13 cellular contexts compared by ENCODE assay signal in the genomic region with DNA sequence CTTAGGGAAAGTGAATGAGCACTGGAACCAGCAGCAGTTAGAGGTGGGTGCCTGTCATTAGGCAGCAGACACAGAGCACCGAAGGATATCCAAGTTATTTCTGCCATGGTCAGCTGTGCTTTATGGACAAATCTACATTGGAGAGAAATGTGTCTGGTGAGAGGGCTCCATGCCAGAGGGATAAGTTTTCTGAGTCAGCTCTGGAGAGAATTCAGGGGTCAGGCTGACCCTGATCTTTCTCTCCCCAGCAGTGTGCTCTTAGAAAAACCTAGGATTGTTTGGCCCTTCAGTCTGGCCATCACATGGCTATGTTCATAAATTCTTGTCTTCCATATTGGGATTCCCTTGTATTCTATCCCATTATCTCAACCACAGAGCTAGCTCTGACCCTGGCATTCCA. TPM values are rescaled to one million over a fixed set of nuclear protein-coding genes. Genes with fewer than 3 reads are reported as not detected.
A peak's percentile ranks its signal among the peaks of the same experiment; 100 is the strongest.
DNase-seq lines count a peak whose midpoint lies in the region; ATAC-seq and TF ChIP-seq lines count a peak whose summit lies in the region.
"Had no signal": no experiment of that assay in that cellular context is flagged by ENCODE, and none has a peak within 500 bp of the region (broad histone marks: within the 10 kb centered on the region; RNA-seq: fewer than 3 reads in every experiment).

No MANE protein-coding gene starts in this region.

- H3K36me3 Mint-ChIP-seq in HFFc6 (ENCODE audit: low read depth) = no peaks in the 10 kb centered on the region
- H3K36me3 Mint-ChIP-seq: CD4-positive, CD25-positive, alpha-beta regulatory T cell had no signal

- H3K4me1 Mint-ChIP-seq in HFFc6 (ENCODE audit: low read depth) = peaks cover 46% of the 10 kb centered on the region
- H3K4me1 Mint-ChIP-seq: CD4-positive, CD25-positive, alpha-beta regulatory T cell had no signal

- no peak overlapping the region; the same call in none of the 2 replicates for H3K4me3 Mint-ChIP-seq in HFFc6
- H3K4me3 Mint-ChIP-seq: CD4-positive, CD25-positive, alpha-beta regulatory T cell had no signal

- H3K9me3 ChIP-seq in esophagus squamous epithelium (no peaks in the 10 kb centered on the region), lung (ENCODE audit: control insufficient read depth in 2 of 2, insufficient read depth in 1 of 2, low read length in 1 of 2) (no peaks in the 10 kb centered on the region), spleen (no peaks in the 10 kb centered on the region)

- H3K27ac Mint-ChIP-seq in HFFc6 = peak overlapping the region; percentile 74
- H3K27ac Mint-ChIP-seq: CD4-positive, CD25-positive, alpha-beta regulatory T cell had no signal

- no peaks in the 10 kb centered on the region for H3K27me3 ChIP-seq in esophagus squamous epithelium
- no peaks in the 10 kb centered on the region for H3K27me3 ChIP-seq in lung (ENCODE audit: control insufficient read depth, insufficient read depth)
- no peaks in the 10 kb centered on the region for H3K27me3 ChIP-seq in spleen (replicated peaks in 1 of 7)

- H3K4me1 ChIP-seq in esophagus squamous epithelium (peaks cover 0 to 57% (median 11%) of the 10 kb centered on the region in 3 donors), lung (ENCODE audit: control insufficient read depth in 2 of 2, insufficient read depth in 2 of 2, low read length in 2 of 2) (peaks cover 2 to 5% of the 10 kb centered on the region in 2 donors), spleen (peaks cover 0 to 26% (median 2%) of the 10 kb centered on the region in 6 donors)

- H3K4me3 ChIP-seq in esophagus squamous epithelium = no peak overlapping the region
- H3K4me3 ChIP-seq in lung = no peak overlapping the region
- no peak overlapping the region for H3K4me3 ChIP-seq in spleen
- H3K4me3 ChIP-seq: skin epidermis had no signal

- ATAC-seq in lung (ENCODE audit: insufficient read depth, low FRiP score) (peak; percentile 53), esophagus mucosa (no peak), HG02642 (IDR thresholded peaks at IDR 0.05; ENCODE audit: poor library complexity, unreplicated experiment) (no peak)

- no peak for TF ChIP-seq POLR2A in esophagus squamous epithelium (IDR thresholded peaks at IDR 0.05)
- TF ChIP-seq POLR2A in spleen (IDR thresholded peaks at IDR 0.05) = no peak

- intact Hi-C loops in esophagus squamous epithelium (cut with DNase I) (no loop called here), spleen (cut with DNase I; ENCODE audit: low total_unique reads) (no loop called here)

- H3K36me3 ChIP-seq in esophagus squamous epithelium (no peaks in the 10 kb centered on the region), lung (ENCODE audit: control insufficient read depth in 2 of 2, insufficient read depth in 2 of 2, low read length in 2 of 2) (no peaks in the 10 kb centered on the region), spleen (no peaks in the 10 kb centered on the region)

- peak overlapping the region; percentile 58 to 91 (median 78) for H3K27ac ChIP-seq in esophagus squamous epithelium
- H3K27ac ChIP-seq in lung (ENCODE audit: low read depth in 1 of 2, low read length in 1 of 2) = peak overlapping the region; percentile 46 to 68
- peak overlapping the region in 7 of 8 donors; percentile 47 to 69 (median 58) for H3K27ac ChIP-seq in spleen
- H3K27ac ChIP-seq: epithelial cell of prostate had no signal

- TF ChIP-seq CTCF in HFFc6 (IDR thresholded peaks at IDR 0.05) = no peak
- no peak for TF ChIP-seq CTCF in esophagus squamous epithelium (IDR thresholded peaks at IDR 0.05)
- TF ChIP-seq CTCF in lung (IDR thresholded peaks at IDR 0.05; ENCODE audit: control extremely low read depth, extremely low read depth) = no peak
- TF ChIP-seq CTCF in spleen (IDR thresholded peaks at IDR 0.05 in 8 of 11, conservative IDR thresholded peaks at IDR 0.05 in 3 of 11) = no peak

- H3K27me3 Mint-ChIP-seq in HFFc6 (ENCODE audit: insufficient read depth) = peaks cover 3% of the 10 kb centered on the region; the same call in 1 of the 2 replicates
- H3K27me3 Mint-ChIP-seq: CD4-positive, CD25-positive, alpha-beta regulatory T cell had no signal

- DNase-seq in HFFc6 = peak; percentile 68
- no peak for DNase-seq in esophagus squamous epithelium (lab: John Stamatoyannopoulos, UW)
- DNase-seq in lung (ENCODE audit: low spot score) = no peak
- no peak for DNase-seq in spleen
- no peak for DNase-seq in dermis blood vessel endothelial cell
- no peak for DNase-seq in kidney tubule cell (ENCODE audit: low spot score)
- DNase-seq: CD4-positive, CD25-positive, alpha-beta regulatory T cell; MM.1S; NCI-H446 treated with DMSO at 0.1 percent for 48 hours had no signal

- WGBS in esophagus squamous epithelium, 2 donors = 60 to 100% methylated on average over 1 of the region's 1 CpG
- WGBS in lung, 2 donors = 82 to 95% methylated on average over 1 of the region's 1 CpG
- 40 to 94% (median 82%) methylated on average over 1 of the region's 1 CpG for WGBS in spleen, 5 donors

- no peaks in the 10 kb centered on the region for H3K9me3 Mint-ChIP-seq in HFFc6

RNA-seq across cellular contexts. Expression of a gene that starts 8.9 kb away (rescaled TPM):
- total RNA-seq in HFFc6 (2021; fragmentation: NEBNext Ultra II Directional; extraction: Animal tissue kit (Norgen Biotek cat#: 25700)) = under 1 TPM; 0.50 to 0.85 (median 0.76) TPM
- total RNA-seq in esophagus squamous epithelium (1 to 10 TPM in 3 of 4 donors, not detected in 1; 2.0 to 2.5 (median 2.1) TPM), lung (1 to 10 TPM in 1 of 2 donors, under 1 TPM in 1; 0.34 to 1.3 TPM), spleen (1 to 10 TPM in 2 of 7 donors, under 1 TPM in 1, not detected in 4; 0.57 to 1.4 (median 1.1) TPM), dermis blood vessel endothelial cell (not detected in 2 replicates), esophagus mucosa (0.28 TPM)
- polyA plus RNA-seq in lung (under 1 TPM; 0.26 to 0.44 TPM), spleen (under 1 TPM; 0.30 to 0.62 (median 0.38) TPM)
- total RNA-seq: CD4-positive, CD25-positive, alpha-beta regulatory T cell had no signal
- polyA plus RNA-seq: CD4-positive, CD25-positive, alpha-beta regulatory T cell had no signal

RNA-seq across cellular contexts. Expression of a gene that starts 30.1 kb away (rescaled TPM):
- total RNA-seq in HFFc6 (2021; fragmentation: NEBNext Ultra II Directional; extraction: Animal tissue kit (Norgen Biotek cat#: 25700)) = 10 to 100 TPM in 5 of 6 experiments, 1 to 10 TPM in 1; 9.8 to 13.5 (median 11.0) TPM
- total RNA-seq in esophagus squamous epithelium (1 to 10 TPM; 2.1 to 4.6 (median 3.1) TPM), lung (1 to 10 TPM; 7.9 to 9.3 TPM), spleen (10 to 100 TPM in 1 of 7 donors, 1 to 10 TPM in 6; 5.4 to 13.0 (median 7.8) TPM), dermis blood vessel endothelial cell (14.8 and 16.5 TPM in 2 replicates), esophagus mucosa (6.5 TPM)
- polyA plus RNA-seq in lung (1 to 10 TPM; 4.8 to 6.8 TPM), spleen (10 to 100 TPM in 1 of 3 donors, 1 to 10 TPM in 2; 6.8 to 11.7 (median 8.1) TPM)

RNA-seq across cellular contexts. Expression of a gene that starts 42.7 kb away (rescaled TPM):
- total RNA-seq in HFFc6 (2021; fragmentation: NEBNext Ultra II Directional; extraction: Animal tissue kit (Norgen Biotek cat#: 25700)) = 10 to 100 TPM; 15.6 to 18.9 (median 17.5) TPM
- 10 to 100 TPM; 23.1 to 43.3 (median 27.1) TPM for total RNA-seq in esophagus squamous epithelium
- 10 to 100 TPM; 19.2 to 20.2 TPM for total RNA-seq in lung
- 10 to 100 TPM in 1 of 2 donors, 1 to 10 TPM in 1; 6.6 to 12.7 TPM for polyA plus RNA-seq in lung
- 10 to 100 TPM in 4 of 7 donors, 1 to 10 TPM in 3; 7.7 to 17.7 (median 11.2) TPM for total RNA-seq in spleen
- polyA plus RNA-seq in spleen = 1 to 10 TPM; 4.6 to 5.9 (median 5.3) TPM
- total RNA-seq in dermis blood vessel endothelial cell = 44.3 and 61.9 TPM in 2 replicates
- 49.6 TPM for total RNA-seq in esophagus mucosa
